In genomic region chr13:25200783-25201182, GRCh38 we compare ENCODE assay signal across 1 cellular context.
A peak's percentile ranks its signal among the peaks of the same experiment; 100 is the strongest.
TF ChIP-seq lines count a peak whose summit lies in the region.

No MANE protein-coding gene starts in this region.

TF ChIP-seq in K562, 482 proteins besides CTCF, POLR2A, EP300 and RAD21 (continued from another document):
- no peak for TF ChIP-seq CEBPG (CRISPR knock-in tag; IDR thresholded peaks at IDR 0.05)
- TF ChIP-seq CEBPG (tag; conservative IDR thresholded peaks at IDR 0.05 in 1 of 2, IDR thresholded peaks at IDR 0.05 in 1 of 2) = peak; percentile 41 to 74
- TF ChIP-seq SMAD3 (CRISPR knock-in tag; conservative IDR thresholded peaks at IDR 0.05) = no peak
- TF ChIP-seq SMAD4 (CRISPR knock-in tag; conservative IDR thresholded peaks at IDR 0.05) = peak; percentile 78
